14 cellular contexts compared by ENCODE assay signal in the genomic region with DNA sequence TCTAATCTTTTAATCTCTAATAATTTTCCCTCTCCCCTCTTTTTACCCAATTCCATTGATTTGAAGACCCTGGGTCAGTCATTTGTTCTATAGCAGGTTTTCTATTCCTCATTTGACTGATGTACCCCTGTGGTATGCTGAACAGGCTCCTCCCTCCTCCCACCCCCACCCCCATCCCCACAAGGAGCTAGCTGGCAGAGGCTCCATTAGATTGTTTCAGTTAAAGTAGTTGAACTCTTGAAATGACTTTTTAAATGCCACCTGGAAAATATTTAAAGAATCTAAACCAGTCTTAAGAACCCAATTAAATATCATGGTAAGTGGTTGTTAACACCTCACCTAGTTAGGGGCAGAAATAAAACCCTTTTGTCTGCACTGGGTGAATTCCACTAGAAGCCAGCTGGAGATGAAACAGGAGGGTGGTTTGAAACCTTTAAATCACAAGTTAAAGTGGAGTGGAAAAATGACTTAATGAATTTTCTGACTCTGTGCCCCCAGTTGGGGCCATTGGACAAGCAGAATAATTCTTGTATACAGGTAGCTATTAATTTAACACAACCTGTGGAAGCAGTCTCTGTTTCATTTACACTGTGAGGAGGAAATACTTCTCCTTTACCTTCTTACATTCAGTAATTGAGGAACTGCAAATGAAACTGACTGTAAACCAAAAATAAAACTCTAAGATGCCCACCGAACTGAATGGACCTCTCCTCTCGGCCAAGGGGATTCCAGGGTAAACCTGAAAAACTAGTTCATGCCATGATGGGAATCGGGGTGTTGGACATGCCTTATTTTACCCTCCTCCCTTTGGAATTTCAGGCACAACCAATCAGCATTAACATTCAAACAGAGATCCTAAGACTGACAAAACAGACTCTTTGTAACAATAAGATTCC. TPM values are rescaled to one million over a fixed set of nuclear protein-coding genes. Genes with fewer than 3 reads are reported as not detected.
A peak's percentile ranks its signal among the peaks of the same experiment; 100 is the strongest.
DNase-seq lines count a peak whose midpoint lies in the region; ATAC-seq and TF ChIP-seq lines count a peak whose summit lies in the region.
"Had no signal": no experiment of that assay in that cellular context is flagged by ENCODE, and none has a peak within 500 bp of the region (broad histone marks: within the 10 kb centered on the region; RNA-seq: fewer than 3 reads in every experiment).

No MANE protein-coding gene starts in this region.

- no peak for TF ChIP-seq CTCF in foreskin keratinocyte (conservative IDR thresholded peaks at IDR 0.05)

- H3K4me3 Mint-ChIP-seq in naive B cell: peak overlapping the region; percentile 6 to 91 (median 80)

- peaks cover 5% of the 10 kb centered on the region for H3K4me1 ChIP-seq in foreskin keratinocyte

- H3K27me3 Mint-ChIP-seq in naive B cell: no peaks in the 10 kb centered on the region

- no peak for TF ChIP-seq RAD21 in Ishikawa (IDR thresholded peaks at IDR 0.05; ENCODE audit: low read depth)

- TF ChIP-seq EP300 in Ishikawa (IDR thresholded peaks at IDR 0.05; ENCODE audit: borderline replicate concordance): no peak

- peak overlapping the region; percentile 20 to 97 (median 82) for H3K27ac Mint-ChIP-seq in naive B cell

- no peak overlapping the region for H3K27ac ChIP-seq in foreskin keratinocyte
- H3K27ac ChIP-seq: SJSA1, thoracic aorta had no signal

- ATAC-seq in GM19023 (IDR thresholded peaks at IDR 0.05; ENCODE audit: unreplicated experiment): peak; percentile 57
- ATAC-seq in HG02610 (IDR thresholded peaks at IDR 0.05; ENCODE audit: unreplicated experiment): peak; percentile 62
- peak; percentile 89 to 95 for ATAC-seq in naive B cell (ENCODE audit: low read depth in 2 of 2)
- ATAC-seq in foreskin keratinocyte: no peak

- H3K27me3 ChIP-seq in foreskin keratinocyte: no peaks in the 10 kb centered on the region
- H3K27me3 ChIP-seq: SJSA1 had no signal

- no peaks in the 10 kb centered on the region for H3K9me3 Mint-ChIP-seq in naive B cell

- H3K4me1 Mint-ChIP-seq in naive B cell: peaks cover 14 to 19% (median 17%) of the 10 kb centered on the region in 3 donors

- H3K36me3 Mint-ChIP-seq in naive B cell: peaks cover 0 to 4% of the 10 kb centered on the region in 2 donors

- DNase-seq in naive B cell (peak; percentile 30), DMS79 (lab: John Stamatoyannopoulos, UW) (no peak), NCI-H1694 treated with DMSO at 0.1 percent for 48 hours (lab: John Stamatoyannopoulos, UW) (no peak), foreskin keratinocyte (no peak), NCI-H226 (no peak)
- DNase-seq: activated CD4-positive, alpha-beta T cell treated with anti-CD3 and anti-CD28 coated beads for 48 hours; activated naive CD4-positive, alpha-beta T cell treated with anti-CD3 and anti-CD28 coated beads, Interleukin-2, amount 50 U/mL, for 16 hours; MG63; NCI-H526 treated with DMSO at 0.1 percent for 48 hours had no signal

TF ChIP-seq in Ishikawa, 13 proteins besides CTCF, POLR2A, EP300 and RAD21:
- TF ChIP-seq EGR1 (IDR thresholded peaks at IDR 0.05) (no peak), ZBTB7A (IDR thresholded peaks at IDR 0.05; ENCODE audit: low read depth) (no peak), TEAD4 (IDR thresholded peaks at IDR 0.05) (peak; percentile 63), YY1 (IDR thresholded peaks at IDR 0.05; ENCODE audit: low read depth) (no peak), FOXM1 (IDR thresholded peaks at IDR 0.05; ENCODE audit: borderline replicate concordance, low read depth) (no peak), NFIC (IDR thresholded peaks at IDR 0.05) (no peak)
- TF ChIP-seq, protein P1, sequence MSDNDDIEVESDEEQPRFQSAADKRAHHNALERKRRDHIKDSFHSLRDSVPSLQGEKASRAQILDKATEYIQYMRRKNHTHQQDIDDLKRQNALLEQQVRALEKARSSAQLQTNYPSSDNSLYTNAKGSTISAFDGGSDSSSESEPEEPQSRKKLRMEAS (IDR thresholded peaks at IDR 0.05): no peak

RNA-seq across cellular contexts. Expression of a gene that starts 30.7 kb away (rescaled TPM):
- polyA plus RNA-seq in naive B cell (ENCODE audit: low read depth in 6 of 6): 1 to 10 TPM in 4 of 6 donors, under 1 TPM in 1, not detected in 1; 0.97 to 4.9 (median 1.9) TPM
- 39.0 and 39.9 TPM in 2 replicates for total RNA-seq in foreskin keratinocyte
- polyA plus RNA-seq in foreskin keratinocyte: 24.2 and 25.0 TPM in 2 replicates

RNA-seq across cellular contexts. Expression of a gene that starts 37.5 kb away (rescaled TPM):
- 100 to 1,000 TPM in 5 of 6 donors, 10 to 100 TPM in 1; 98.1 to 107 (median 104) TPM for polyA plus RNA-seq in naive B cell (ENCODE audit: low read depth in 6 of 6)
- total RNA-seq in foreskin keratinocyte: 51.1 and 62.8 TPM in 2 replicates
- polyA plus RNA-seq in foreskin keratinocyte: 72.4 and 75.3 TPM in 2 replicates
